ENCODE assay signal across 26 cellular contexts in the genomic region with DNA sequence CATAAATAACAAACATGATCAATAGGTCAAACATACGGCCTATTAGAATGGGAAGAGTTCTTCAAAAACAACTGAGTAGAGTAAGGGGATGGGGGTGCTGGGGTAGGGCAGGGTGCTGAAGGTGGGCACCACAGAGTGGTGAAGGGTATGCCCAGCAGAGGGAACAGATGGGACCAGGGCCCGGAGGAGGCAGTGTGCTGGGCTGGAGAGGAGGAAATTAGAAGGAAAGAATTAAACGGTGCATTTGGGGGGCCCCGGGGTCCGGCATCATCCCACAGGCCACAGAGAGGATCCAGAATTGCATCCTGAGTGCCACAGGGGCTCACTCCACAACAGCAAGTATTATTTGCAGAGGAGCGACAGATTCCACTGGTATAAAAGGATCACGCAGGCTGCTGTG.
"Had no signal": no experiment of that assay in that cellular context is flagged by ENCODE, and none has a peak within 500 bp of the region (broad histone marks: within the 10 kb centered on the region; RNA-seq: fewer than 3 reads in every experiment).

No MANE protein-coding gene starts in this region.

- H3K9me3 ChIP-seq: body of pancreas, esophagus muscularis mucosa, heart left ventricle, left lung, lower lobe of right lung, transverse colon, uterus had no signal

- DNase-seq: activated CD4-positive, alpha-beta memory T cell treated with anti-CD3 and anti-CD28 coated beads for 36 hours; activated CD4-positive, alpha-beta T cell treated with anti-CD3 and anti-CD28 coated beads, Interleukin-2, amount 10 ng/mL, durations not matched to agents 24 days and 14 days; activated CD8-positive, alpha-beta memory T cell treated with anti-CD3 and anti-CD28 coated beads, Interleukin-2, amount 50 U/mL, for 4 hours; activated T-cell treated with anti-CD3 and anti-CD28 coated beads, Interleukin-2, amount 50 U/mL, for 1 hour; body of pancreas; cerebellar nuclear complex; foreskin keratinocyte; lower lobe of right lung; natural killer cell; small intestine; stimulated activated CD4-positive, alpha-beta T cell treated with anti-CD3 and anti-CD28 coated beads, Interleukin-2, amount 100 ng/mL, for 24 hours; stimulated activated naive B cell treated with anti-CD40 and anti-IgM and Interleukin-4, amounts not matched to agents 10 μg/mL and 1 μg/mL and 100 μg/mL, for 72 hours; SW 1271; T1000; transverse colon; WERI-Rb-1 had no signal

- H3K36me3 ChIP-seq: esophagus muscularis mucosa, heart left ventricle, left lung, lower lobe of right lung, transverse colon, uterus, WERI-Rb-1 had no signal

- H3K36me3 Mint-ChIP-seq: activated CD4-positive, alpha-beta memory T cell treated with anti-CD3 and anti-CD28 coated beads for 36 hours; activated naive CD8-positive, alpha-beta T cell; natural killer cell; stimulated activated naive B cell treated with anti-CD40 and anti-IgM and Interleukin-4, amounts not matched to agents 10 μg/mL and 1 μg/mL and 100 μg/mL, for 72 hours had no signal

- H3K27ac ChIP-seq: body of pancreas, esophagus muscularis mucosa, foreskin keratinocyte, heart left ventricle, left lung, lower lobe of right lung, transverse colon, uterus, WERI-Rb-1 had no signal

- H3K9me3 Mint-ChIP-seq: activated CD4-positive, alpha-beta memory T cell treated with anti-CD3 and anti-CD28 coated beads for 36 hours; activated CD4-positive, alpha-beta T cell treated with anti-CD3 and anti-CD28 coated beads, Interleukin-2, amount 10 ng/mL, durations not matched to agents 24 days and 14 days; activated T-helper 1 cell treated with anti-CD3 and anti-CD28 coated beads, Interleukin-12 subunit alpha, Interleukin-12 subunit beta, Interleukin-2, Interleukin-4 antibody, amounts not matched to agents 30 ng/mL and 10 ng/mL and 1 ng/mL, durations not matched to agents 14 hours and 24 hours and 36 hours; dendritic cell treated with granulocyte-macrophage colony-stimulating factor and Interleukin-4, amounts not matched to agents 40 ng/mL and 50 ng/mL, for 4 days; natural killer cell; stimulated activated naive B cell treated with anti-CD40 and anti-IgM and Interleukin-4, amounts not matched to agents 10 μg/mL and 1 μg/mL and 100 μg/mL, for 72 hours; T-helper 1 cell treated with Interleukin-12 subunit alpha and Interleukin-12 subunit beta and Interleukin-4 antibody, amounts not matched to agents 30 μg/mL and 1 μg/mL, for 36 hours had no signal

- H3K4me1 Mint-ChIP-seq: natural killer cell; stimulated activated naive B cell treated with anti-CD40 and anti-IgM and Interleukin-4, amounts not matched to agents 10 μg/mL and 1 μg/mL and 100 μg/mL, for 72 hours had no signal

- ATAC-seq: activated CD4-positive, CD25-positive, alpha-beta regulatory T cell treated with anti-CD3 and anti-CD28 coated beads, Interleukin-2, amount 50 U/mL, for 24 hours; body of pancreas; foreskin keratinocyte; left lung; lower lobe of right lung; natural killer cell; sciatic nerve; stimulated activated naive B cell treated with anti-CD40 and anti-IgM and Interleukin-4, amounts not matched to agents 10 μg/mL and 1 μg/mL and 100 μg/mL, for 72 hours had no signal

- H3K27ac Mint-ChIP-seq: activated CD4-positive, alpha-beta memory T cell treated with anti-CD3 and anti-CD28 coated beads for 36 hours; activated CD4-positive, alpha-beta T cell treated with anti-CD3 and anti-CD28 coated beads, Interleukin-2, amount 10 ng/mL, durations not matched to agents 24 days and 14 days; activated naive CD8-positive, alpha-beta T cell; activated T-helper 1 cell treated with anti-CD3 and anti-CD28 coated beads, Interleukin-12 subunit alpha, Interleukin-12 subunit beta, Interleukin-2, Interleukin-4 antibody, amounts not matched to agents 30 ng/mL and 10 ng/mL and 1 ng/mL, durations not matched to agents 14 hours and 24 hours and 36 hours; dendritic cell treated with granulocyte-macrophage colony-stimulating factor and Interleukin-4, amounts not matched to agents 40 ng/mL and 50 ng/mL, for 4 days; natural killer cell; stimulated activated naive B cell treated with anti-CD40 and anti-IgM and Interleukin-4, amounts not matched to agents 10 μg/mL and 1 μg/mL and 100 μg/mL, for 72 hours; T-helper 1 cell treated with Interleukin-12 subunit alpha and Interleukin-12 subunit beta and Interleukin-4 antibody, amounts not matched to agents 30 μg/mL and 1 μg/mL, for 36 hours had no signal

- H3K4me3 Mint-ChIP-seq: activated CD4-positive, alpha-beta memory T cell treated with anti-CD3 and anti-CD28 coated beads for 36 hours; activated CD4-positive, alpha-beta T cell treated with anti-CD3 and anti-CD28 coated beads, Interleukin-2, amount 10 ng/mL, durations not matched to agents 24 days and 14 days; activated naive CD8-positive, alpha-beta T cell; activated T-helper 1 cell treated with anti-CD3 and anti-CD28 coated beads, Interleukin-12 subunit alpha, Interleukin-12 subunit beta, Interleukin-2, Interleukin-4 antibody, amounts not matched to agents 30 ng/mL and 10 ng/mL and 1 ng/mL, durations not matched to agents 14 hours and 24 hours and 36 hours; dendritic cell treated with granulocyte-macrophage colony-stimulating factor and Interleukin-4, amounts not matched to agents 40 ng/mL and 50 ng/mL, for 4 days; natural killer cell; stimulated activated naive B cell treated with anti-CD40 and anti-IgM and Interleukin-4, amounts not matched to agents 10 μg/mL and 1 μg/mL and 100 μg/mL, for 72 hours; T-helper 1 cell treated with Interleukin-12 subunit alpha and Interleukin-12 subunit beta and Interleukin-4 antibody, amounts not matched to agents 30 μg/mL and 1 μg/mL, for 36 hours had no signal

- H3K27me3 ChIP-seq: body of pancreas, heart left ventricle, transverse colon had no signal

- H3K4me3 ChIP-seq: body of pancreas, esophagus muscularis mucosa, heart left ventricle, left lung, lower lobe of right lung, transverse colon, uterus had no signal

- H3K27me3 Mint-ChIP-seq: activated CD4-positive, alpha-beta memory T cell treated with anti-CD3 and anti-CD28 coated beads for 36 hours; activated naive CD8-positive, alpha-beta T cell had no signal

- H3K4me1 ChIP-seq: body of pancreas, esophagus muscularis mucosa, foreskin keratinocyte, left lung, lower lobe of right lung, transverse colon, uterus had no signal
